ENCODE assay signal across 3 cellular contexts in genomic region chr9:97456841-97457240, GRCh38. TPM values are rescaled to one million over a fixed set of nuclear protein-coding genes. Genes with fewer than 3 reads are reported as not detected.
"Had no signal": no experiment of that assay in that cellular context is flagged by ENCODE, and none has a peak within 500 bp of the region (broad histone marks: within the 10 kb centered on the region; RNA-seq: fewer than 3 reads in every experiment).

No MANE protein-coding gene starts in this region.

RNA-seq across cellular contexts. Expression of gene TMOD1, which starts 44.6 kb away (rescaled TPM):
- total RNA-seq: OCI-LY7, PC-3, SJSA1 had no signal
